1 cellular context compared by ENCODE assay signal in genomic region chr15:68504721-68505090, GRCh38.
TF ChIP-seq lines count a peak whose summit lies in the region.

No MANE protein-coding gene starts in this region.

TF ChIP-seq in GM12878, 131 proteins besides CTCF, POLR2A, EP300 and RAD21 (continued from another document):
- TF ChIP-seq HCFC1 (IDR thresholded peaks at IDR 0.05; ENCODE audit: low read length) (no peak), ZBED1 (IDR thresholded peaks at IDR 0.05; ENCODE audit: borderline replicate concordance) (no peak), ATF7 (IDR thresholded peaks at IDR 0.05; ENCODE audit: low read depth) (no peak), YY1 (IDR thresholded peaks at IDR 0.05; ENCODE audit: low read depth, low read length) (no peak), KAT2A (conservative IDR thresholded peaks at IDR 0.05; ENCODE audit: control insufficient read depth, low read depth, low read length) (no peak)
